In genomic region chr9:101514056-101514455, GRCh38 we compare ENCODE assay signal across 2 cellular contexts.
TF ChIP-seq lines count a peak whose summit lies in the region.

No MANE protein-coding gene starts in this region.

TF ChIP-seq in GM23338, 12 proteins besides CTCF, POLR2A, EP300 and RAD21:
- TF ChIP-seq ETS1 (IDR thresholded peaks at IDR 0.05) (no peak), EZH2phosphoT487 (IDR thresholded peaks at IDR 0.05; ENCODE audit: unreplicated experiment) (no peak), POLR2AphosphoS5 (IDR thresholded peaks at IDR 0.05; ENCODE audit: low read depth) (no peak), NANOG (IDR thresholded peaks at IDR 0.05; ENCODE audit: borderline replicate concordance) (no peak), STAT1 (IDR thresholded peaks at IDR 0.05; ENCODE audit: unreplicated experiment) (no peak), CREB1 (CRISPR knock-in tag; IDR thresholded peaks at IDR 0.05; ENCODE audit: low read depth) (no peak), JUNB (IDR thresholded peaks at IDR 0.05; ENCODE audit: unreplicated experiment) (no peak), EZH2 (IDR thresholded peaks at IDR 0.05; ENCODE audit: low read depth, unreplicated experiment) (no peak)
- TF ChIP-seq, protein P1, sequence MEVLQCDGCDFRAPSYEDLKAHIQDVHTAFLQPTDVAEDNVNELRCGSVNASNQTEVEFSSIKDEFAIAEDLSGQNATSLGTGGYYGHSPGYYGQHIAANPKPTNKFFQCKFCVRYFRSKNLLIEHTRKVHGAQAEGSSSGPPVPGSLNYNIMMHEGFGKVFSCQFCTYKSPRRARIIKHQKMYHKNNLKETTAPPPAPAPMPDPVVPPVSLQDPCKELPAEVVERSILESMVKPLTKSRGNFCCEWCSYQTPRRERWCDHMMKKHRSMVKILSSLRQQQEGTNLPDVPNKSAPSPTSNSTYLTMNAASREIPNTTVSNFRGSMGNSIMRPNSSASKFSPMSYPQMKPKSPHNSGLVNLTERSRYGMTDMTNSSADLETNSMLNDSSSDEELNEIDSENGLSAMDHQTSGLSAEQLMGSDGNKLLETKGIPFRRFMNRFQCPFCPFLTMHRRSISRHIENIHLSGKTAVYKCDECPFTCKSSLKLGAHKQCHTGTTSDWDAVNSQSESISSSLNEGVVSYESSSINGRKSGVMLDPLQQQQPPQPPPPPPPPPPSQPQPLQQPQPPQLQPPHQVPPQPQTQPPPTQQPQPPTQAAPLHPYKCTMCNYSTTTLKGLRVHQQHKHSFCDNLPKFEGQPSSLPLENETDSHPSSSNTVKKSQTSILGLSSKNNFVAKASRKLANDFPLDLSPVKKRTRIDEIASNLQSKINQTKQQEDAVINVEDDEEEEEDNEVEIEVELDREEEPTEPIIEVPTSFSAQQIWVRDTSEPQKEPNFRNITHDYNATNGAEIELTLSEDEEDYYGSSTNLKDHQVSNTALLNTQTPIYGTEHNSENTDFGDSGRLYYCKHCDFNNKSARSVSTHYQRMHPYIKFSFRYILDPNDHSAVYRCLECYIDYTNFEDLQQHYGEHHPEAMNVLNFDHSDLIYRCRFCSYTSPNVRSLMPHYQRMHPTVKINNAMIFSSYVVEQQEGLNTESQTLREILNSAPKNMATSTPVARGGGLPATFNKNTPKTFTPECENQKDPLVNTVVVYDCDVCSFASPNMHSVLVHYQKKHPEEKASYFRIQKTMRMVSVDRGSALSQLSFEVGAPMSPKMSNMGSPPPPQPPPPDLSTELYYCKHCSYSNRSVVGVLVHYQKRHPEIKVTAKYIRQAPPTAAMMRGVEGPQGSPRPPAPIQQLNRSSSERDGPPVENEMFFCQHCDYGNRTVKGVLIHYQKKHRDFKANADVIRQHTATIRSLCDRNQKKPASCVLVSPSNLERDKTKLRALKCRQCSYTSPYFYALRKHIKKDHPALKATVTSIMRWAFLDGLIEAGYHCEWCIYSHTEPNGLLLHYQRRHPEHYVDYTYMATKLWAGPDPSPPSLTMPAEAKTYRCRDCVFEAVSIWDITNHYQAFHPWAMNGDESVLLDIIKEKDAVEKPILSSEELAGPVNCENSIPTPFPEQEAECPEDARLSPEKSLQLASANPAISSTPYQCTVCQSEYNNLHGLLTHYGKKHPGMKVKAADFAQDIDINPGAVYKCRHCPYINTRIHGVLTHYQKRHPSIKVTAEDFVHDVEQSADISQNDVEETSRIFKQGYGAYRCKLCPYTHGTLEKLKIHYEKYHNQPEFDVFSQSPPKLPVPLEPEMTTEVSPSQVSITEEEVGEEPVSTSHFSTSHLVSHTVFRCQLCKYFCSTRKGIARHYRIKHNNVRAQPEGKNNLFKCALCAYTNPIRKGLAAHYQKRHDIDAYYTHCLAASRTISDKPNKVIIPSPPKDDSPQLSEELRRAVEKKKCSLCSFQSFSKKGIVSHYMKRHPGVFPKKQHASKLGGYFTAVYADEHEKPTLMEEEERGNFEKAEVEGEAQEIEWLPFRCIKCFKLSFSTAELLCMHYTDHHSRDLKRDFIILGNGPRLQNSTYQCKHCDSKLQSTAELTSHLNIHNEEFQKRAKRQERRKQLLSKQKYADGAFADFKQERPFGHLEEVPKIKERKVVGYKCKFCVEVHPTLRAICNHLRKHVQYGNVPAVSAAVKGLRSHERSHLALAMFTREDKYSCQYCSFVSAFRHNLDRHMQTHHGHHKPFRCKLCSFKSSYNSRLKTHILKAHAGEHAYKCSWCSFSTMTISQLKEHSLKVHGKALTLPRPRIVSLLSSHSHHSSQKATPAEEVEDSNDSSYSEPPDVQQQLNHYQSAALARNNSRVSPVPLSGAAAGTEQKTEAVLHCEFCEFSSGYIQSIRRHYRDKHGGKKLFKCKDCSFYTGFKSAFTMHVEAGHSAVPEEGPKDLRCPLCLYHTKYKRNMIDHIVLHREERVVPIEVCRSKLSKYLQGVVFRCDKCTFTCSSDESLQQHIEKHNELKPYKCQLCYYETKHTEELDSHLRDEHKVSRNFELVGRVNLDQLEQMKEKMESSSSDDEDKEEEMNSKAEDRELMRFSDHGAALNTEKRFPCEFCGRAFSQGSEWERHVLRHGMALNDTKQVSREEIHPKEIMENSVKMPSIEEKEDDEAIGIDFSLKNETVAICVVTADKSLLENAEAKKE (CRISPR knock-in tag; IDR thresholded peaks at IDR 0.05) = no peak
- TF ChIP-seq, protein P2, sequence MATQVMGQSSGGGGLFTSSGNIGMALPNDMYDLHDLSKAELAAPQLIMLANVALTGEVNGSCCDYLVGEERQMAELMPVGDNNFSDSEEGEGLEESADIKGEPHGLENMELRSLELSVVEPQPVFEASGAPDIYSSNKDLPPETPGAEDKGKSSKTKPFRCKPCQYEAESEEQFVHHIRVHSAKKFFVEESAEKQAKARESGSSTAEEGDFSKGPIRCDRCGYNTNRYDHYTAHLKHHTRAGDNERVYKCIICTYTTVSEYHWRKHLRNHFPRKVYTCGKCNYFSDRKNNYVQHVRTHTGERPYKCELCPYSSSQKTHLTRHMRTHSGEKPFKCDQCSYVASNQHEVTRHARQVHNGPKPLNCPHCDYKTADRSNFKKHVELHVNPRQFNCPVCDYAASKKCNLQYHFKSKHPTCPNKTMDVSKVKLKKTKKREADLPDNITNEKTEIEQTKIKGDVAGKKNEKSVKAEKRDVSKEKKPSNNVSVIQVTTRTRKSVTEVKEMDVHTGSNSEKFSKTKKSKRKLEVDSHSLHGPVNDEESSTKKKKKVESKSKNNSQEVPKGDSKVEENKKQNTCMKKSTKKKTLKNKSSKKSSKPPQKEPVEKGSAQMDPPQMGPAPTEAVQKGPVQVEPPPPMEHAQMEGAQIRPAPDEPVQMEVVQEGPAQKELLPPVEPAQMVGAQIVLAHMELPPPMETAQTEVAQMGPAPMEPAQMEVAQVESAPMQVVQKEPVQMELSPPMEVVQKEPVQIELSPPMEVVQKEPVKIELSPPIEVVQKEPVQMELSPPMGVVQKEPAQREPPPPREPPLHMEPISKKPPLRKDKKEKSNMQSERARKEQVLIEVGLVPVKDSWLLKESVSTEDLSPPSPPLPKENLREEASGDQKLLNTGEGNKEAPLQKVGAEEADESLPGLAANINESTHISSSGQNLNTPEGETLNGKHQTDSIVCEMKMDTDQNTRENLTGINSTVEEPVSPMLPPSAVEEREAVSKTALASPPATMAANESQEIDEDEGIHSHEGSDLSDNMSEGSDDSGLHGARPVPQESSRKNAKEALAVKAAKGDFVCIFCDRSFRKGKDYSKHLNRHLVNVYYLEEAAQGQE (IDR thresholded peaks at IDR 0.05; ENCODE audit: unreplicated experiment) = no peak

TF ChIP-seq in WTC11, 78 proteins besides CTCF, POLR2A, EP300 and RAD21 (continued from another document):
- TF ChIP-seq ZNF263 (CRISPR knock-in tag; IDR thresholded peaks at IDR 0.05; ENCODE audit: low read depth) = no peak
- no peak for TF ChIP-seq SMAD4 (CRISPR knock-in tag; IDR thresholded peaks at IDR 0.05)
- TF ChIP-seq, protein P3, sequence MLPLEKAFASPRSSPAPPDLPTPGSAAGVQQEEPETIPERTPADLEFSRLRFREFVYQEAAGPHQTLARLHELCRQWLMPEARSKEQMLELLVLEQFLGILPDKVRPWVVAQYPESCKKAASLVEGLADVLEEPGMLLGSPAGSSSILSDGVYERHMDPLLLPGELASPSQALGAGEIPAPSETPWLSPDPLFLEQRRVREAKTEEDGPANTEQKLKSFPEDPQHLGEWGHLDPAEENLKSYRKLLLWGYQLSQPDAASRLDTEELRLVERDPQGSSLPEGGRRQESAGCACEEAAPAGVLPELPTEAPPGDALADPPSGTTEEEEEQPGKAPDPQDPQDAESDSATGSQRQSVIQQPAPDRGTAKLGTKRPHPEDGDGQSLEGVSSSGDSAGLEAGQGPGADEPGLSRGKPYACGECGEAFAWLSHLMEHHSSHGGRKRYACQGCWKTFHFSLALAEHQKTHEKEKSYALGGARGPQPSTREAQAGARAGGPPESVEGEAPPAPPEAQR (CRISPR knock-in tag; IDR thresholded peaks at IDR 0.05) = no peak
- no peak for TF ChIP-seq ATF2 (CRISPR knock-in tag; IDR thresholded peaks at IDR 0.05; ENCODE audit: borderline replicate concordance, low read depth)
- TF ChIP-seq, protein P4, sequence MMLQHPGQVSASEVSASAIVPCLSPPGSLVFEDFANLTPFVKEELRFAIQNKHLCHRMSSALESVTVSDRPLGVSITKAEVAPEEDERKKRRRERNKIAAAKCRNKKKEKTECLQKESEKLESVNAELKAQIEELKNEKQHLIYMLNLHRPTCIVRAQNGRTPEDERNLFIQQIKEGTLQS (CRISPR knock-in tag; conservative IDR thresholded peaks at IDR 0.05) = no peak
- TF ChIP-seq TEAD4 (CRISPR knock-in tag; IDR thresholded peaks at IDR 0.05) = no peak
- TF ChIP-seq CREM (CRISPR knock-in tag; IDR thresholded peaks at IDR 0.05) = no peak
- no peak for TF ChIP-seq GRHL2 (CRISPR knock-in tag; IDR thresholded peaks at IDR 0.05; ENCODE audit: insufficient replicate concordance, severe bottlenecking)
- no peak for TF ChIP-seq ZNF423 (CRISPR knock-in tag; IDR thresholded peaks at IDR 0.05)
- TF ChIP-seq PRRX2 (CRISPR knock-in tag; IDR thresholded peaks at IDR 0.05) = no peak
- TF ChIP-seq HMGXB4 (CRISPR knock-in tag; IDR thresholded peaks at IDR 0.05) = no peak
